In genomic region chr1:204946640-204947039, GRCh38 we compare ENCODE assay signal across 23 cellular contexts.
"Had no signal": no experiment of that assay in that cellular context is flagged by ENCODE, and none has a peak within 500 bp of the region (broad histone marks: within the 10 kb centered on the region; RNA-seq: fewer than 3 reads in every experiment).

No MANE protein-coding gene starts in this region.

- DNase-seq: Kasumi-1, MM.1S, NCI-H1092 treated with DMSO at 0.1 percent for 48 hours, NCI-H1436, NCI-H187, NCI-H2029, NCI-H2081 treated with DMSO at 0.1 percent for 48 hours, NCI-H2171, NCI-H226, NCI-H446, NCI-H510A, NCI-H524 treated with DMSO at 0.1 percent for 48 hours, NCI-H69, NCI-H774, Right ventricle myocardium superior, RPMI8226, SIG-M5 had no signal

- H3K27me3 Mint-ChIP-seq: IgD-negative memory B cell had no signal

- H3K27ac ChIP-seq: KMS-11, SJSA1, SK-N-MC had no signal

- H3K9ac ChIP-seq: KMS-11 had no signal

- H3K27me3 ChIP-seq: SJSA1 had no signal

- H3K4me1 ChIP-seq: SJSA1 had no signal

- H3K4me1 Mint-ChIP-seq: IgD-negative memory B cell had no signal

- H3K36me3 Mint-ChIP-seq: IgD-negative memory B cell had no signal

- H3K4me3 ChIP-seq: K562, SJSA1, SK-N-MC had no signal

- H3K27ac Mint-ChIP-seq: IgD-negative memory B cell had no signal

- H3K9me3 ChIP-seq: SJSA1 had no signal

- ATAC-seq: K562 had no signal

- H3K36me3 ChIP-seq: SJSA1 had no signal

- FAIRE-seq: K562, RCC 7860 had no signal

- H3K9me3 Mint-ChIP-seq: IgD-negative memory B cell had no signal

- H3K4me3 Mint-ChIP-seq: IgD-negative memory B cell had no signal

- H3K4me2 ChIP-seq: KMS-11 had no signal
